In genomic region chr12:91913651-91914050, GRCh38 we compare ENCODE assay signal across 32 cellular contexts.
"Had no signal": no experiment of that assay in that cellular context is flagged by ENCODE, and none has a peak within 500 bp of the region (broad histone marks: within the 10 kb centered on the region; RNA-seq: fewer than 3 reads in every experiment).

No MANE protein-coding gene starts in this region.

- H3K9me3 Mint-ChIP-seq: neural progenitor cell; T-helper 1 cell treated with Interleukin-12 subunit alpha and Interleukin-12 subunit beta and Interleukin-4 antibody, amounts not matched to agents 30 μg/mL and 1 μg/mL, for 36 hours had no signal

- H3K4me2 ChIP-seq: neural progenitor cell had no signal

- H3K9me3 ChIP-seq: left ventricle myocardium inferior, right atrium auricular region, stomach, suprapubic skin, tibial artery had no signal

- H3K9ac ChIP-seq: neural progenitor cell, parathyroid adenoma had no signal

- H3K4me3 Mint-ChIP-seq: activated CD4-positive, alpha-beta memory T cell treated with anti-CD3 and anti-CD28 coated beads, Interleukin-2, amount 10 ng/mL, durations not matched to agents 7 days and 5 days; activated CD4-positive, alpha-beta T cell treated with anti-CD3 and anti-CD28 coated beads, Interleukin-2, amount 10 ng/mL, durations not matched to agents 7 days and 5 days; activated naive CD4-positive, alpha-beta T cell treated with anti-CD3 and anti-CD28 coated beads, Interleukin-2, amount 10 ng/mL, durations not matched to agents 7 days and 5 days; activated naive CD8-positive, alpha-beta T cell treated with anti-CD3 and anti-CD28 coated beads, Interleukin-2, amount 10 ng/mL, durations not matched to agents 7 days and 5 days; activated T-cell treated with anti-CD3 and anti-CD28 coated beads, Interleukin-2, amount 50 U/mL, for 24 hours; natural killer cell; neural progenitor cell; stimulated activated naive B cell treated with anti-CD40 and anti-IgM and Interleukin-4, amounts not matched to agents 10 μg/mL and 1 μg/mL and 100 μg/mL, for 72 hours; T-helper 1 cell treated with Interleukin-12 subunit alpha and Interleukin-12 subunit beta and Interleukin-4 antibody, amounts not matched to agents 30 μg/mL and 1 μg/mL, for 36 hours had no signal

- H3K4me3 ChIP-seq: left ventricle myocardium inferior, lung, neural progenitor cell, right atrium auricular region, stomach, suprapubic skin, tibial artery had no signal

- H3K36me3 Mint-ChIP-seq: activated naive CD4-positive, alpha-beta T cell treated with anti-CD3 and anti-CD28 coated beads, Interleukin-2, amount 10 ng/mL, durations not matched to agents 7 days and 5 days; activated naive CD8-positive, alpha-beta T cell treated with anti-CD3 and anti-CD28 coated beads, Interleukin-2, amount 10 ng/mL, durations not matched to agents 7 days and 5 days; natural killer cell; neural progenitor cell; stimulated activated naive B cell treated with anti-CD40 and anti-IgM and Interleukin-4, amounts not matched to agents 10 μg/mL and 1 μg/mL and 100 μg/mL, for 72 hours had no signal

- H3K79me2 ChIP-seq: parathyroid adenoma had no signal

- H3K4me1 Mint-ChIP-seq: activated CD4-positive, alpha-beta memory T cell treated with anti-CD3 and anti-CD28 coated beads, Interleukin-2, amount 10 ng/mL, durations not matched to agents 7 days and 5 days; activated CD4-positive, alpha-beta T cell treated with anti-CD3 and anti-CD28 coated beads, Interleukin-2, amount 10 ng/mL, durations not matched to agents 7 days and 5 days; activated naive CD4-positive, alpha-beta T cell treated with anti-CD3 and anti-CD28 coated beads, Interleukin-2, amount 10 ng/mL, durations not matched to agents 7 days and 5 days; activated naive CD8-positive, alpha-beta T cell treated with anti-CD3 and anti-CD28 coated beads, Interleukin-2, amount 10 ng/mL, durations not matched to agents 7 days and 5 days had no signal

- H3K27ac Mint-ChIP-seq: activated CD4-positive, alpha-beta memory T cell treated with anti-CD3 and anti-CD28 coated beads, Interleukin-2, amount 10 ng/mL, durations not matched to agents 7 days and 5 days; activated CD4-positive, alpha-beta T cell treated with anti-CD3 and anti-CD28 coated beads, Interleukin-2, amount 10 ng/mL, durations not matched to agents 7 days and 5 days; activated naive CD4-positive, alpha-beta T cell treated with anti-CD3 and anti-CD28 coated beads, Interleukin-2, amount 10 ng/mL, durations not matched to agents 7 days and 5 days; activated naive CD8-positive, alpha-beta T cell treated with anti-CD3 and anti-CD28 coated beads, Interleukin-2, amount 10 ng/mL, durations not matched to agents 7 days and 5 days; activated T-cell treated with anti-CD3 and anti-CD28 coated beads, Interleukin-2, amount 50 U/mL, for 24 hours; natural killer cell; neural progenitor cell; stimulated activated naive B cell treated with anti-CD40 and anti-IgM and Interleukin-4, amounts not matched to agents 10 μg/mL and 1 μg/mL and 100 μg/mL, for 72 hours; T-helper 1 cell treated with Interleukin-12 subunit alpha and Interleukin-12 subunit beta and Interleukin-4 antibody, amounts not matched to agents 30 μg/mL and 1 μg/mL, for 36 hours had no signal

- H3K27me3 Mint-ChIP-seq: activated CD4-positive, alpha-beta memory T cell treated with anti-CD3 and anti-CD28 coated beads, Interleukin-2, amount 10 ng/mL, durations not matched to agents 7 days and 5 days; activated CD4-positive, alpha-beta T cell treated with anti-CD3 and anti-CD28 coated beads, Interleukin-2, amount 10 ng/mL, durations not matched to agents 7 days and 5 days; activated naive CD4-positive, alpha-beta T cell treated with anti-CD3 and anti-CD28 coated beads, Interleukin-2, amount 10 ng/mL, durations not matched to agents 7 days and 5 days; activated naive CD8-positive, alpha-beta T cell treated with anti-CD3 and anti-CD28 coated beads, Interleukin-2, amount 10 ng/mL, durations not matched to agents 7 days and 5 days; activated T-cell treated with anti-CD3 and anti-CD28 coated beads, Interleukin-2, amount 50 U/mL, for 24 hours had no signal

- H3K36me3 ChIP-seq: left ventricle myocardium inferior, neural progenitor cell, right atrium auricular region, stomach, suprapubic skin, tibial artery had no signal

- H3K27me3 ChIP-seq: foreskin keratinocyte, neural progenitor cell, right atrium auricular region, stomach, suprapubic skin, tibial artery had no signal

- H3K27ac ChIP-seq: foreskin keratinocyte, left ventricle myocardium inferior, neural progenitor cell, parathyroid adenoma, right atrium auricular region, stomach, suprapubic skin, tibial artery had no signal

- DNase-seq: activated CD4-positive, alpha-beta memory T cell treated with anti-CD3 and anti-CD28 coated beads, Interleukin-2, amount 10 ng/mL, durations not matched to agents 7 days and 5 days; activated CD4-positive, alpha-beta T cell treated with anti-CD3 and anti-CD28 coated beads, Interleukin-2, amount 10 ng/mL, durations not matched to agents 7 days and 5 days; activated CD4-positive, CD25-positive, alpha-beta regulatory T cell treated with anti-CD3 and anti-CD28 coated beads, Interleukin-2, amount 50 U/mL, for 72 hours; activated CD8-positive, alpha-beta memory T cell treated with anti-CD3 and anti-CD28 coated beads, Interleukin-2, amount 50 U/mL, for 48 hours; activated gamma-delta T cell; activated naive CD4-positive, alpha-beta T cell treated with anti-CD3 and anti-CD28 coated beads, Interleukin-2, amount 10 ng/mL, durations not matched to agents 7 days and 5 days; activated naive CD8-positive, alpha-beta T cell treated with anti-CD3 and anti-CD28 coated beads, Interleukin-2, amount 10 ng/mL, durations not matched to agents 7 days and 5 days; activated T-cell treated with anti-CD3 and anti-CD28 coated beads, Interleukin-2, amount 50 U/mL, for 24 hours; amniotic stem cell; effector CD8-positive, alpha-beta T cell; erythroblast; foreskin keratinocyte; islet precursor cell; left ventricle myocardium inferior; mesendoderm; natural killer cell; occipital lobe; stimulated activated CD4-positive, alpha-beta T cell treated with anti-CD3 and anti-CD28 coated beads, Interleukin-15, amount 100 ng/mL, for 24 hours; stimulated activated CD4-positive, alpha-beta T cell treated with anti-CD3 and anti-CD28 coated beads, Interleukin-2, amount 100 ng/mL, for 24 hours; stimulated activated naive B cell treated with anti-CD40 and anti-IgM and Interleukin-4, amounts not matched to agents 10 μg/mL and 1 μg/mL and 100 μg/mL, for 72 hours; stomach; T-helper 9 cell; tibial artery had no signal

- H3K4me1 ChIP-seq: foreskin keratinocyte, left ventricle myocardium inferior, right atrium auricular region, stomach, tibial artery had no signal

- H2AFZ ChIP-seq: neural progenitor cell had no signal

- ATAC-seq: foreskin keratinocyte; natural killer cell; stimulated activated naive B cell treated with anti-CD40 and anti-IgM and Interleukin-4, amounts not matched to agents 10 μg/mL and 1 μg/mL and 100 μg/mL, for 72 hours had no signal

- FAIRE-seq: bronchial epithelial cell, colon, endometrium had no signal
